ENCODE assay signal across 32 cellular contexts in the genomic region with DNA sequence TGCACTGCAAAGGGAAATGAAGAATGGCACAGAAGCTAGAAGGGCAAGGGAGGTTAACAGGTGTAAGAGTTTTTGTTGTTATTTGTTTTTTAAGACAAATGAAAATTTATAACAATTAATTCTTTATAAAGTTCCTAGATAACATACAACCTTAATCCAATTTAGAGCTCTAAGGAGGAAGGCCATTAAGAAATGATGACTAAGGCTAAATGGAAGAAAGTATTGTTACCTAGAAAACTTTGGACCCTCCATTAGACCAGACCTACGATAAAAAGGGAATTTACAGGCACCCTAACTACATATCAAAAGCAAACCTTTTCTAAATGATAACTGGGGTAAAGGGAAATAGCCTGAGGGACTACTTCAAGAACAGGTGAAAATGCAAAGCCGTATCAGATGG.
"Had no signal": no experiment of that assay in that cellular context is flagged by ENCODE, and none has a peak within 500 bp of the region (broad histone marks: within the 10 kb centered on the region; RNA-seq: fewer than 3 reads in every experiment).

No MANE protein-coding gene starts in this region.

- H3K4me1 ChIP-seq: adrenal gland, body of pancreas, breast epithelium had no signal

- H3K9me3 ChIP-seq: adrenal gland, body of pancreas, breast epithelium had no signal

- DNase-seq: activated B cell treated with CpG ODN at 0.5 μM for 24 hours; activated CD4-positive, alpha-beta memory T cell treated with anti-CD3 and anti-CD28 coated beads for 36 hours; activated CD4-positive, alpha-beta T cell treated with anti-CD3 and anti-CD28 coated beads for 4 hours; activated CD4-positive, alpha-beta T cell treated with anti-CD3 and anti-CD28 coated beads, Interleukin-2, amount 10 ng/mL, durations not matched to agents 24 days and 14 days; activated CD4-positive, alpha-beta T cell treated with anti-CD3 and anti-CD28 coated beads, Interleukin-2, amount 50 U/mL, for 1 hour; activated CD4-positive, alpha-beta T cell treated with anti-CD3 and anti-CD28 coated beads, Interleukin-2, amount 50 U/mL, for 4 hours; activated CD4-positive, CD25-positive, alpha-beta regulatory T cell treated with anti-CD3 and anti-CD28 coated beads, Interleukin-2, amount 50 U/mL, for 72 hours; activated CD8-positive, alpha-beta memory T cell treated with anti-CD3 and anti-CD28 coated beads, Interleukin-2, amount 50 U/mL, for 4 hours; activated CD8-positive, alpha-beta T cell treated with anti-CD3 and anti-CD28 coated beads for 36 hours; activated effector memory CD4-positive, alpha-beta T cell treated with anti-CD3 and anti-CD28 coated beads, Interleukin-2, amount 50 U/mL, for 16 hours; activated gamma-delta T cell treated with Interleukin-2 at 50 U/mL for 16 hours; activated naive CD4-positive, alpha-beta T cell; activated naive CD4-positive, alpha-beta T cell treated with anti-CD3 and anti-CD28 coated beads for 36 hours; activated naive CD4-positive, alpha-beta T cell treated with anti-CD3 and anti-CD28 coated beads, Interleukin-2, amount 50 U/mL, for 16 hours; activated naive CD8-positive, alpha-beta T cell treated with anti-CD3 and anti-CD28 coated beads for 36 hours; activated T-cell treated with anti-CD3 and anti-CD28 coated beads for 4 hours; activated T-cell treated with anti-CD3 and anti-CD28 coated beads, Interleukin-2, amount 50 U/mL, for 1 hour; activated T-cell treated with anti-CD3 and anti-CD28 coated beads, Interleukin-2, amount 50 U/mL, for 4 hours; activated T-cell treated with anti-CD3 and anti-CD28 coated beads, Interleukin-2, amount 50 U/mL, for 72 hours; adrenal gland; amniotic stem cell; aorta; body of pancreas; brain microvascular endothelial cell; central memory CD4-positive, alpha-beta T cell; T-helper 2 cell; T-helper 9 cell had no signal

- ATAC-seq: activated CD8-positive, alpha-beta T cell treated with anti-CD3 and anti-CD28 coated beads for 36 hours; activated naive CD4-positive, alpha-beta T cell treated with anti-CD3 and anti-CD28 coated beads, Interleukin-2, amount 50 U/mL, for 72 hours; activated T-cell treated with anti-CD3 and anti-CD28 coated beads, Interleukin-2, amount 50 U/mL, for 4 hours; activated T-cell treated with anti-CD3 and anti-CD28 coated beads, Interleukin-2, amount 50 U/mL, for 72 hours; activated T-helper 17 cell treated with anti-CD3 and anti-CD28 coated beads, Interleukin-2, amount 50 U/mL, for 72 hours; body of pancreas had no signal

- H3K27ac ChIP-seq: adrenal gland, body of pancreas, brain microvascular endothelial cell, breast epithelium, VCaP had no signal

- FAIRE-seq: TTC549 had no signal

- H3K4me3 ChIP-seq: adrenal gland, body of pancreas, breast epithelium had no signal

- H3K36me3 ChIP-seq: adrenal gland, brain microvascular endothelial cell, breast epithelium had no signal

- H3K27me3 ChIP-seq: adrenal gland, body of pancreas, brain microvascular endothelial cell, breast epithelium had no signal
